Comparison of ENCODE assay signal across 19 cellular contexts in genomic region chr7:20063645-20064044, GRCh38.
DNase-seq lines count a peak whose midpoint lies in the region; ATAC-seq, FAIRE-seq and TF ChIP-seq lines count a peak whose summit lies in the region.
"Had no signal": no experiment of that assay in that cellular context is flagged by ENCODE, and none has a peak within 500 bp of the region (broad histone marks: within the 10 kb centered on the region; RNA-seq: fewer than 3 reads in every experiment).

No MANE protein-coding gene starts in this region.

- no peaks in the 10 kb centered on the region for H4K20me1 ChIP-seq in GM23248 (ENCODE audit: insufficient read depth)
- no peaks in the 10 kb centered on the region for H4K20me1 ChIP-seq in Loucy (ENCODE audit: insufficient read depth, low read length, poor library complexity, severe bottlenecking)
- H4K20me1 ChIP-seq: BLaER1 had no signal

- peaks cover 23% of the 10 kb centered on the region for H3F3A ChIP-seq in GM23248 (ENCODE audit: insufficient read depth)
- peaks cover 9% of the 10 kb centered on the region for H3F3A ChIP-seq in Loucy (ENCODE audit: low read depth)

- CTCF ChIA-PET in A549 (lab: Yijun Ruan, JAX): no interaction called here

- H3K4me3 ChIP-seq in A549: no peak overlapping the region
- no peak overlapping the region for H3K4me3 ChIP-seq in GM23248
- H3K4me3 ChIP-seq in Loucy (ENCODE audit: low read length, poor library complexity, severe bottlenecking): no peak overlapping the region
- H3K4me3 ChIP-seq: BLaER1, GM23338, HAP-1 had no signal

- H3K36me3 ChIP-seq in GM23248 (ENCODE audit: low read depth) (no peaks in the 10 kb centered on the region), Loucy (ENCODE audit: insufficient read depth, low read length) (no peaks in the 10 kb centered on the region)
- H3K36me3 ChIP-seq: BLaER1, HAP-1 had no signal

- H3K9ac ChIP-seq in GM23248 (no peak overlapping the region), Loucy (ENCODE audit: low read depth, low read length, poor library complexity, severe bottlenecking) (no peak overlapping the region)
- H3K9ac ChIP-seq: BLaER1 had no signal

- no peaks in the 10 kb centered on the region for H3K79me2 ChIP-seq in GM23248 (ENCODE audit: insufficient read depth)
- no peaks in the 10 kb centered on the region for H3K79me2 ChIP-seq in Loucy (ENCODE audit: insufficient read depth, low read length)

- WGBS in A549 (ENCODE audit: missing lambda C conversion rate): 36% methylated on average over 3 of the region's 3 CpGs
- WGBS in GM23248 (ENCODE audit: low coverage in 1 of 2, low lambda C conversion rate in 2 of 2, missing lambda C conversion rate in 2 of 2), 2 experiments: 29 to 37% methylated on average over 3 of the region's 3 CpGs

- no peak for FAIRE-seq in A549 (lab: Jason Lieb, UNC)
- FAIRE-seq: GM12891, GM18507 had no signal

- H3K27ac ChIP-seq in A549: no peak overlapping the region
- no peak overlapping the region for H3K27ac ChIP-seq in GM23248
- H3K27ac ChIP-seq: BLaER1, C4-2B had no signal

- no peak for TF ChIP-seq CTCF in A549 (IDR thresholded peaks at IDR 0.05)
- no peak for TF ChIP-seq CTCF in Loucy (conservative IDR thresholded peaks at IDR 0.05; ENCODE audit: low read length)

- in situ Hi-C loops in GM23248 (cut with MboI): no loop called here

- H3K9me3 ChIP-seq in A549 (0 out of 3 replicates have a peak, but pooled peaks cover 8% of the 10 kb centered on the region), GM23248 (ENCODE audit: low read depth) (no peaks in the 10 kb centered on the region), Loucy (ENCODE audit: insufficient read depth, low read depth, low read length) (peaks cover 10% of the 10 kb centered on the region; the same call in 1 of the 2 replicates)
- H3K9me3 ChIP-seq: HAP-1 had no signal

- POLR2A ChIA-PET in A549 (lab: Yijun Ruan, JAX): no interaction called here

- H3K27me3 ChIP-seq in GM23248 (replicated peaks; ENCODE audit: insufficient read depth) (no peaks in the 10 kb centered on the region), Loucy (ENCODE audit: insufficient read depth, low read length, poor library complexity, severe bottlenecking) (no peaks in the 10 kb centered on the region)
- H3K27me3 ChIP-seq: BLaER1 had no signal

- H3K4me2 ChIP-seq in A549: no peak overlapping the region
- H3K4me2 ChIP-seq in GM23248 (ENCODE audit: unreplicated experiment): no peak overlapping the region
- H3K4me2 ChIP-seq in Loucy (ENCODE audit: low read depth, low read length, poor library complexity, severe bottlenecking): no peak overlapping the region
- H3K4me2 ChIP-seq: GM23338 had no signal

- DNase-seq in A549 (ENCODE audit: low read depth in 1 of 2, low spot score in 1 of 2) (no peak), GM23248 (no peak), AG20443 (ENCODE audit: low spot score) (no peak), SKM-1 (lab: John Stamatoyannopoulos, UW; ENCODE audit: unreplicated experiment) (no peak)
- DNase-seq: 8988T; Calu3; CD4-positive, CD25-positive, alpha-beta regulatory T cell; CD8-positive, alpha-beta memory T cell; DMS53; DMS79 treated with DMSO at 0.1 percent for 48 hours; GF-D8 had no signal

- TF ChIP-seq POLR2A in A549 (IDR thresholded peaks at IDR 0.05; ENCODE audit: low read length): no peak

- no peaks in the 10 kb centered on the region for H3K9me2 ChIP-seq in GM23248 (ENCODE audit: insufficient read depth)
- no peaks in the 10 kb centered on the region for H3K9me2 ChIP-seq in Loucy (replicated peaks; ENCODE audit: low read depth, low read length)

- TF ChIP-seq RAD21 in A549 (conservative IDR thresholded peaks at IDR 0.05 in 1 of 2, IDR thresholded peaks at IDR 0.05 in 1 of 2): no peak

- H2AFZ ChIP-seq in GM23248: peak overlapping the region; percentile 11; the same call in 1 of the 2 replicates
- peak overlapping the region; percentile 87; the same call in 1 of the 2 replicates for H2AFZ ChIP-seq in Loucy (ENCODE audit: low read length)
- H2AFZ ChIP-seq: GM23338 had no signal

- TF ChIP-seq EP300 in A549 (IDR thresholded peaks at IDR 0.05): no peak

- ATAC-seq in A549 (no peak), HG02642 (IDR thresholded peaks at IDR 0.05; ENCODE audit: poor library complexity, unreplicated experiment) (no peak)
- ATAC-seq: GM23338 had no signal

- H3K4me1 ChIP-seq in A549 (no peaks in the 10 kb centered on the region), GM23248 (ENCODE audit: insufficient read depth) (peaks cover 21% of the 10 kb centered on the region), Loucy (ENCODE audit: insufficient read depth, low read length, poor library complexity, severe bottlenecking) (peaks cover 25% of the 10 kb centered on the region)

TF ChIP-seq in A549, 52 proteins besides CTCF, POLR2A, EP300 and RAD21:
- no peak for TF ChIP-seq ZC3H11A (IDR thresholded peaks at IDR 0.05)
- TF ChIP-seq MAFK (IDR thresholded peaks at IDR 0.05; ENCODE audit: partially characterized antibody): peak; percentile 84
TF ChIP-seq in A549: peak in this region for 1.
